ENCODE assay signal across 16 cellular contexts in the genomic region with DNA sequence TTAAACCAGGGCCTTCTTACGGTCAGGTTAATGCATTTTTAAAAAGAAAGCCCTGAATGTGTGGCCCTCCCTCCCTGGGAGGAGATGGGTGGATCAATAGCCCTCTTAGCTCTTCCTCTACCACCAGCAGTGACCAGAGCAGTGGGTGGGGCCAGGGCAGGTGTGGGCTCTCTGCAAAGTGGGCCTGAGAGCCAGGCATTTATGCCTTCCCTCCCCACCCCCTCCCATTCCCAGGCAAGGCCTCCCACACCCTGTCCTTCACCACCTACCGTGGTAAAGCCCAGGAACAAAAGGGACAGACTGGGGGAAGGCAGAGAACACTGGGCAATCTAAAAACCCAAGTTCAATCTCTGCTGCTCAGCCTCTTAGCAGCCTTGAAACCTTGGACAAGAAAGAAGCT.
A peak's percentile ranks its signal among the peaks of the same experiment; 100 is the strongest.
DNase-seq lines count a peak whose midpoint lies in the region; ATAC-seq, FAIRE-seq and TF ChIP-seq lines count a peak whose summit lies in the region.
"Had no signal": no experiment of that assay in that cellular context is flagged by ENCODE, and none has a peak within 500 bp of the region (broad histone marks: within the 10 kb centered on the region; RNA-seq: fewer than 3 reads in every experiment).

No MANE protein-coding gene starts in this region.

- H3K4me1 ChIP-seq in suprapubic skin, result peaks cover 20% of the 10 kb centered on the region
- H3K4me1 ChIP-seq in PC-3 (ENCODE audit: insufficient read depth, low read length), result no peaks in the 10 kb centered on the region

- no peak for ATAC-seq in PC-3
- ATAC-seq: Panc1; stimulated activated naive B cell treated with anti-CD40 and anti-IgM and Interleukin-4, amounts not matched to agents 10 μg/mL and 1 μg/mL and 100 μg/mL, for 72 hours had no signal

- BruUV-seq in PC-3 (replicated peaks; lab: Mats Ljungman, UMichigan), result no TSS peak

- no peak overlapping the region for H2AFZ ChIP-seq in PC-3 (ENCODE audit: low read length)

- TF ChIP-seq EP300 in suprapubic skin (IDR thresholded peaks at IDR 0.05), result no peak

- H3K9ac ChIP-seq in PC-3 (ENCODE audit: low read length), result no peak overlapping the region

- no peaks in the 10 kb centered on the region for H3K9me2 ChIP-seq in PC-3 (replicated peaks; ENCODE audit: low read length)

- H3K36me3 ChIP-seq in suprapubic skin (peaks cover 2% of the 10 kb centered on the region), PC-3 (ENCODE audit: low read depth, low read length) (no peaks in the 10 kb centered on the region)
- H3K36me3 ChIP-seq: brain microvascular endothelial cell had no signal

- peak; percentile 41 for DNase-seq in COR-L47 (lab: John Stamatoyannopoulos, UW)
- peak; percentile 69 for DNase-seq in NCI-H146 (lab: John Stamatoyannopoulos, UW)
- DNase-seq in iPS-NIHi11 (ENCODE audit: low spot score), result peak; percentile 39
- DNase-seq in NCI-H2171 (lab: John Stamatoyannopoulos, UW), result no peak
- no peak for DNase-seq in suprapubic skin (ENCODE audit: low spot score in 2 of 2)
- DNase-seq in frontal cortex (ENCODE audit: low spot score in 2 of 2), result no peak
- DNase-seq in PC-3, result no peak
- DNase-seq: activated B cell treated with CpG ODN at 0.5 μM for 24 hours; activated naive CD4-positive, alpha-beta T cell treated with anti-CD3 and anti-CD28 coated beads for 36 hours; AML-193; brain microvascular endothelial cell; nucleus accumbens; stimulated activated naive B cell treated with anti-CD40 and anti-IgM and Interleukin-4, amounts not matched to agents 10 μg/mL and 1 μg/mL and 100 μg/mL, for 72 hours; SW 1271 had no signal

- no peak for FAIRE-seq in frontal cortex (lab: Jason Lieb, UNC)

- H4K20me1 ChIP-seq in PC-3 (ENCODE audit: low read length), result no peaks in the 10 kb centered on the region

- H3K4me3 ChIP-seq in suprapubic skin, result no peak overlapping the region
- H3K4me3 ChIP-seq in PC-3 (ENCODE audit: low read length), result no peak overlapping the region

- CTCF ChIA-PET in PC-3 (lab: Charles Lee), result interaction anchor here (0.6 kb wide), 1 partner anchor 147 kb away, joined by 8 read pairs; no protein-coding TSS in a partner anchor

- TF ChIP-seq CTCF in VCaP (conservative IDR thresholded peaks at IDR 0.05) (no peak), suprapubic skin (IDR thresholded peaks at IDR 0.05) (no peak), PC-3 (conservative IDR thresholded peaks at IDR 0.05; ENCODE audit: low read depth, low read length) (no peak)

- H3K9me3 ChIP-seq in suprapubic skin (no peaks in the 10 kb centered on the region), PC-3 (ENCODE audit: low read length) (no peaks in the 10 kb centered on the region)

- peak overlapping the region; percentile 92; the same call in 1 of the 2 replicates for H3K27ac ChIP-seq in VCaP
- H3K27ac ChIP-seq in suprapubic skin, result no peak overlapping the region
- no peak overlapping the region for H3K27ac ChIP-seq in PC-3 (ENCODE audit: low read length)
- H3K27ac ChIP-seq: brain microvascular endothelial cell had no signal

- no peaks in the 10 kb centered on the region for H3K27me3 ChIP-seq in suprapubic skin
- no peaks in the 10 kb centered on the region for H3K27me3 ChIP-seq in PC-3 (ENCODE audit: low read length)
- H3K27me3 ChIP-seq: brain microvascular endothelial cell had no signal

- no peak for TF ChIP-seq POLR2A in suprapubic skin (IDR thresholded peaks at IDR 0.05)

- intact Hi-C loops in PC-3 (cut with micrococcal nuclease), result no loop called here

- 66% methylated on average over 2 of the region's 2 CpGs for WGBS in suprapubic skin

- H3F3A ChIP-seq in PC-3 (ENCODE audit: low read length, unreplicated experiment), result no peaks in the 10 kb centered on the region

- no peaks in the 10 kb centered on the region for H3K79me2 ChIP-seq in PC-3 (ENCODE audit: low read length)

- no peak overlapping the region for H3K4me2 ChIP-seq in PC-3 (ENCODE audit: low read length)

- POLR2A ChIA-PET in PC-3 (lab: Charles Lee; ENCODE audit: unreplicated experiment), result no interaction called here

Comparison
In these comparisons a context has a peak if more than half of its experiments do, and no peak if none do; other contexts are left out.
1. DNase-seq: peak in COR-L47 (single experiment), NCI-H146 (single experiment) and iPS-NIHi11 (single experiment); none in NCI-H2171 (single experiment), suprapubic skin (0 of 2), frontal cortex (0 of 2) and PC-3 (single experiment).